ENCODE assay signal across 17 cellular contexts in genomic region chr12:132544173-132544468, GRCh38.
"Had no signal": no experiment of that assay in that cellular context is flagged by ENCODE, and none has a peak within 500 bp of the region (broad histone marks: within the 10 kb centered on the region; RNA-seq: fewer than 3 reads in every experiment).

No MANE protein-coding gene starts in this region.

- H3K9me3 ChIP-seq: psoas muscle, spleen had no signal

- H3K27me3 Mint-ChIP-seq: activated CD8-positive, alpha-beta T cell treated with anti-CD3 and anti-CD28 coated beads for 36 hours; central memory CD8-positive, alpha-beta T cell; naive B cell had no signal

- DNase-seq: activated CD8-positive, alpha-beta memory T cell treated with anti-CD3 and anti-CD28 coated beads, Interleukin-2, amount 50 U/mL, for 4 hours; activated CD8-positive, alpha-beta T cell treated with anti-CD3 and anti-CD28 coated beads for 36 hours; activated naive CD4-positive, alpha-beta T cell; effector memory CD4-positive, alpha-beta T cell; erythroblast; hypothalamus; naive B cell; psoas muscle; spleen; stimulated activated CD4-positive, alpha-beta T cell treated with anti-CD3 and anti-CD28 coated beads, Interleukin-1b, Interleukin-23, amount 100 ng/mL, for 48 hours; stimulated activated naive CD4-positive, alpha-beta T cell; substantia nigra; trophoblast cell had no signal

- H3K36me3 Mint-ChIP-seq: naive B cell had no signal

- H3K4me3 Mint-ChIP-seq: activated CD8-positive, alpha-beta T cell treated with anti-CD3 and anti-CD28 coated beads for 36 hours; T-helper 2 cell treated with Interferon-gamma antibody and Interleukin-4, amounts not matched to agents 5 μg/mL and 100 μg/mL, for 36 hours had no signal

- H3K4me3 ChIP-seq: lung, psoas muscle, spleen had no signal

- ATAC-seq: activated CD8-positive, alpha-beta T cell treated with anti-CD3 and anti-CD28 coated beads for 36 hours; psoas muscle; sciatic nerve had no signal

- H3K27me3 ChIP-seq: spleen had no signal

- H3K4me1 ChIP-seq: psoas muscle had no signal

- H3K27ac ChIP-seq: psoas muscle, spleen had no signal

- H3K27ac Mint-ChIP-seq: activated CD8-positive, alpha-beta T cell treated with anti-CD3 and anti-CD28 coated beads for 36 hours; T-helper 2 cell treated with Interferon-gamma antibody and Interleukin-4, amounts not matched to agents 5 μg/mL and 100 μg/mL, for 36 hours had no signal

- H3K9me3 Mint-ChIP-seq: activated CD8-positive, alpha-beta T cell treated with anti-CD3 and anti-CD28 coated beads for 36 hours; central memory CD8-positive, alpha-beta T cell; naive B cell; T-helper 2 cell treated with Interferon-gamma antibody and Interleukin-4, amounts not matched to agents 5 μg/mL and 100 μg/mL, for 36 hours had no signal
